10 cellular contexts compared by ENCODE assay signal in the genomic region with DNA sequence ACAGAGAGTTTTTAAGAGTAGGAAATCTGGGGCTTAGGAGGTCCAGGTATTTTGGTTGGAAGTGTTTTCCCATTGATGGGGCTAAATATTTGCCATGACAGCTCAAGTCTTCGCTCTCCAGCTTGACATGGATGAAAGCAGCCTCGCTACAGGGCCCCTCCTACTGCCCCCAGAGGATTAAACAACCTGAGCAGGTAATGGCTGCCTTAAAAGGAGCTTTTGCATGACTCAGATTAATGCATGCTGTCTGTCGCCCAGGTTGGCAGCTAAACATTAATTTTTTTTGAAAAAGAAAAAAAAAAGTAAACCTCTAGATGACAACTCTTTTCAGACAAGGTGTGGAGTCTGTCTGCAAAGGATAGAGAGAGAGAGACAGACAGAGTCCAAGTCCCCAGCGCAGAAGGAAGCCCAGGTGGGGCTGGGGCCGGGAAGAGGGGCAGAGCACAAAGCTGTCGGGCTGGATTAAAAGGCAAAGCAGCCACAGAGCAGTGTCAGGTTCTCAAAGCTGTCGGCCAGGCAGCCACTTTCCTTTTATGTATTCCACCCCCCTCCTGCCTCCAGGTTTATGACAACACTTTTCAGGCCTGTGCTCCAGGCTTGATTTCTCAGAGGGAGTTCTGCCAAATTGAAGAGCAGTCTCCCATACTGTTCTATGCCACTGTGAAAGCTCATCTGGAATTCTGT.
DNase-seq lines count a peak whose midpoint lies in the region; ATAC-seq lines count a peak whose summit lies in the region.
"Had no signal": no experiment of that assay in that cellular context is flagged by ENCODE, and none has a peak within 500 bp of the region (broad histone marks: within the 10 kb centered on the region; RNA-seq: fewer than 3 reads in every experiment).

No MANE protein-coding gene starts in this region.

- no peak overlapping the region for H3K4me3 ChIP-seq in subcutaneous abdominal adipose tissue (ENCODE audit: low read depth in 1 of 5, low read length in 5 of 5)
- H3K4me3 ChIP-seq: heart left ventricle had no signal

- no peaks in the 10 kb centered on the region for H3K27me3 Mint-ChIP-seq in activated naive CD4-positive, alpha-beta T cell treated with anti-CD3 and anti-CD28 coated beads for 36 hours (ENCODE audit: low read depth)
- no peaks in the 10 kb centered on the region for H3K27me3 Mint-ChIP-seq in activated T-helper 17 cell treated with anti-CD3 and anti-CD28 coated beads, Interleukin-2, amount 50 U/mL, for 72 hours
- H3K27me3 Mint-ChIP-seq: B cell had no signal

- H3K4me3 Mint-ChIP-seq in activated naive CD4-positive, alpha-beta T cell treated with anti-CD3 and anti-CD28 coated beads for 36 hours, result no peak overlapping the region
- no peak overlapping the region for H3K4me3 Mint-ChIP-seq in activated T-helper 17 cell treated with anti-CD3 and anti-CD28 coated beads, Interleukin-2, amount 50 U/mL, for 72 hours
- H3K4me3 Mint-ChIP-seq: B cell had no signal

- peak overlapping the region in 1 of 5 donors; percentile 40 for H3K9ac ChIP-seq in subcutaneous abdominal adipose tissue (ENCODE audit: low read length in 5 of 5)

- H3K36me3 ChIP-seq in subcutaneous abdominal adipose tissue (ENCODE audit: control insufficient read depth in 5 of 5, insufficient read depth in 5 of 5, low read length in 5 of 5), result peaks cover 14 to 61% (median 32%) of the 10 kb centered on the region in 5 donors

- H3K9me3 Mint-ChIP-seq in activated naive CD4-positive, alpha-beta T cell treated with anti-CD3 and anti-CD28 coated beads for 36 hours, result no peaks in the 10 kb centered on the region
- H3K9me3 Mint-ChIP-seq in activated T-helper 17 cell treated with anti-CD3 and anti-CD28 coated beads, Interleukin-2, amount 50 U/mL, for 72 hours, result no peaks in the 10 kb centered on the region

- no peaks in the 10 kb centered on the region for H3K27me3 ChIP-seq in subcutaneous abdominal adipose tissue (ENCODE audit: control insufficient read depth in 5 of 5, insufficient read depth in 4 of 5, low read length in 5 of 5)
- H3K27me3 ChIP-seq: heart left ventricle had no signal

- H3K27ac Mint-ChIP-seq in activated naive CD4-positive, alpha-beta T cell treated with anti-CD3 and anti-CD28 coated beads for 36 hours, result peak overlapping the region; percentile 48
- H3K27ac Mint-ChIP-seq in activated T-helper 17 cell treated with anti-CD3 and anti-CD28 coated beads, Interleukin-2, amount 50 U/mL, for 72 hours, result peak overlapping the region; percentile 63
- H3K27ac Mint-ChIP-seq: B cell had no signal

- intact Hi-C loops in activated naive CD4-positive, alpha-beta T cell treated with anti-CD3 and anti-CD28 coated beads for 36 hours (cut with micrococcal nuclease), result no loop called here

- CTCF ChIA-PET in activated naive CD4-positive, alpha-beta T cell treated with anti-CD3 and anti-CD28 coated beads for 36 hours (lab: Charles Lee), result interaction anchor here (0.8 kb wide), 1 partner anchor 90 kb away, joined by 3 read pairs; no protein-coding TSS in a partner anchor

- H3K4me1 Mint-ChIP-seq in activated naive CD4-positive, alpha-beta T cell treated with anti-CD3 and anti-CD28 coated beads for 36 hours (ENCODE audit: low read depth), result peaks cover 1% of the 10 kb centered on the region
- no peaks in the 10 kb centered on the region for H3K4me1 Mint-ChIP-seq in activated T-helper 17 cell treated with anti-CD3 and anti-CD28 coated beads, Interleukin-2, amount 50 U/mL, for 72 hours

- no peak for DNase-seq in activated naive CD4-positive, alpha-beta T cell treated with anti-CD3 and anti-CD28 coated beads for 36 hours
- no peak for DNase-seq in activated naive CD4-positive, alpha-beta T cell treated with Interleukin-2 at 50 U/mL for 16 hours
- DNase-seq in left kidney (ENCODE audit: low read depth, low spot score) (peak; percentile 91), G401 (ENCODE audit: low spot score) (no peak), NCI-H146 treated with DMSO at 0.1 percent for 48 hours (lab: John Stamatoyannopoulos, UW; ENCODE audit: unreplicated experiment) (no peak), activated gamma-delta T cell (lab: John Stamatoyannopoulos, UW) (no peak)
- DNase-seq: heart left ventricle had no signal

- in situ Hi-C loops in G401 (cut with HindIII; ENCODE audit: low sequenced_read_pairs), result no loop called here

- H3K36me3 Mint-ChIP-seq in activated naive CD4-positive, alpha-beta T cell treated with anti-CD3 and anti-CD28 coated beads for 36 hours (ENCODE audit: low read depth), result peaks cover 49% of the 10 kb centered on the region
- H3K36me3 Mint-ChIP-seq in activated T-helper 17 cell treated with anti-CD3 and anti-CD28 coated beads, Interleukin-2, amount 50 U/mL, for 72 hours (ENCODE audit: low read depth), result peaks cover 95% of the 10 kb centered on the region

- peak overlapping the region; percentile 88 for H3K27ac ChIP-seq in subcutaneous abdominal adipose tissue (ENCODE audit: low read depth, low read length)

- peaks cover 2 to 18% (median 12%) of the 10 kb centered on the region in 5 donors for H3K4me1 ChIP-seq in subcutaneous abdominal adipose tissue (ENCODE audit: control insufficient read depth in 5 of 5, insufficient read depth in 5 of 5, low read length in 5 of 5)

- H3K9me3 ChIP-seq in subcutaneous abdominal adipose tissue (ENCODE audit: control insufficient read depth in 5 of 5, low read length in 5 of 5), result no peaks in the 10 kb centered on the region
- H3K9me3 ChIP-seq: heart left ventricle had no signal

- ATAC-seq in activated T-helper 17 cell treated with anti-CD3 and anti-CD28 coated beads, Interleukin-2, amount 50 U/mL, for 72 hours (replicated peaks), result no peak
